In genomic region chr12:109761631-109761950, GRCh38 we compare ENCODE assay signal across 20 cellular contexts. TPM values are rescaled to one million over a fixed set of nuclear protein-coding genes. Genes with fewer than 3 reads are reported as not detected.
DNase-seq lines count a peak whose midpoint lies in the region; FAIRE-seq and TF ChIP-seq lines count a peak whose summit lies in the region.
"Had no signal": no experiment of that assay in that cellular context is flagged by ENCODE, and none has a peak within 500 bp of the region (broad histone marks: within the 10 kb centered on the region; RNA-seq: fewer than 3 reads in every experiment).

No MANE protein-coding gene starts in this region.

- CTCF ChIA-PET in activated naive CD4-positive, alpha-beta T cell treated with anti-CD3 and anti-CD28 coated beads for 36 hours (lab: Charles Lee) = no interaction called here

- peak; percentile 1 for DNase-seq in activated naive CD4-positive, alpha-beta T cell treated with anti-CD3 and anti-CD28 coated beads for 36 hours
- no peak for DNase-seq in activated naive CD4-positive, alpha-beta T cell treated with Interleukin-2 at 50 U/mL for 16 hours
- peak; percentile 41 for DNase-seq in mesenteric fat pad (ENCODE audit: low spot score)
- peak; percentile 52 for DNase-seq in type B pancreatic cell (ENCODE audit: extremely low spot score, unreplicated experiment)
- no peak for DNase-seq in NCI-H146 treated with DMSO at 0.1 percent for 48 hours (lab: John Stamatoyannopoulos, UW; ENCODE audit: unreplicated experiment)
- DNase-seq in NCI-H82 (lab: John Stamatoyannopoulos, UW) = no peak
- no peak for DNase-seq in D721Med (ENCODE audit: insufficient read length, low spot score)
- DNase-seq: activated CD4-positive, alpha-beta T cell treated with anti-CD3 and anti-CD28 coated beads, Interleukin-2, amount 10 ng/mL, durations not matched to agents 7 days and 5 days; activated gamma-delta T cell treated with Interleukin-2 at 50 U/mL for 16 hours; amniotic stem cell; C1 segment of cervical spinal cord; Karpas-422; mesenchymal stem cell; NCI-H1092; NCI-H2029; NK-92 treated with Interleukin-12 subunit alpha and Interleukin-12 subunit beta, amount 100 ng/mL, for 24 hours; SJCRH30 had no signal

- no peak overlapping the region for H3K27ac Mint-ChIP-seq in activated naive CD4-positive, alpha-beta T cell treated with anti-CD3 and anti-CD28 coated beads for 36 hours
- H3K27ac Mint-ChIP-seq in type B pancreatic cell = no peak overlapping the region
- H3K27ac Mint-ChIP-seq: activated CD4-positive, alpha-beta T cell treated with anti-CD3 and anti-CD28 coated beads, Interleukin-2, amount 10 ng/mL, durations not matched to agents 7 days and 5 days; T-helper 1 cell treated with Interleukin-12 subunit alpha and Interleukin-12 subunit beta and Interleukin-4 antibody, amounts not matched to agents 30 μg/mL and 1 μg/mL, for 36 hours had no signal

- H3K4me3 Mint-ChIP-seq in activated naive CD4-positive, alpha-beta T cell treated with anti-CD3 and anti-CD28 coated beads for 36 hours = no peak overlapping the region
- H3K4me3 Mint-ChIP-seq in type B pancreatic cell = no peak overlapping the region
- H3K4me3 Mint-ChIP-seq: activated CD4-positive, alpha-beta T cell treated with anti-CD3 and anti-CD28 coated beads, Interleukin-2, amount 10 ng/mL, durations not matched to agents 7 days and 5 days; T-helper 1 cell treated with Interleukin-12 subunit alpha and Interleukin-12 subunit beta and Interleukin-4 antibody, amounts not matched to agents 30 μg/mL and 1 μg/mL, for 36 hours had no signal

- TF ChIP-seq CTCF in VCaP (conservative IDR thresholded peaks at IDR 0.05) (no peak), type B pancreatic cell (conservative IDR thresholded peaks at IDR 0.05) (no peak), D721Med (IDR thresholded peaks at IDR 0.05; ENCODE audit: insufficient read depth, missing control alignments) (no peak)

- H3K27me3 Mint-ChIP-seq in activated naive CD4-positive, alpha-beta T cell treated with anti-CD3 and anti-CD28 coated beads for 36 hours (ENCODE audit: low read depth) = no peaks in the 10 kb centered on the region
- no peaks in the 10 kb centered on the region for H3K27me3 Mint-ChIP-seq in type B pancreatic cell
- H3K27me3 Mint-ChIP-seq: activated CD4-positive, alpha-beta T cell treated with anti-CD3 and anti-CD28 coated beads, Interleukin-2, amount 10 ng/mL, durations not matched to agents 7 days and 5 days had no signal

- peaks cover 3% of the 10 kb centered on the region for H3K4me1 Mint-ChIP-seq in activated naive CD4-positive, alpha-beta T cell treated with anti-CD3 and anti-CD28 coated beads for 36 hours (ENCODE audit: low read depth)
- peaks cover 4% of the 10 kb centered on the region for H3K4me1 Mint-ChIP-seq in type B pancreatic cell (ENCODE audit: unreplicated experiment)

- intact Hi-C loops in activated naive CD4-positive, alpha-beta T cell treated with anti-CD3 and anti-CD28 coated beads for 36 hours (cut with micrococcal nuclease) = no loop called here

- H3K9me3 Mint-ChIP-seq in activated naive CD4-positive, alpha-beta T cell treated with anti-CD3 and anti-CD28 coated beads for 36 hours = peaks cover 17% of the 10 kb centered on the region
- H3K9me3 Mint-ChIP-seq in type B pancreatic cell = peaks cover 4% of the 10 kb centered on the region

- H3K27ac ChIP-seq in VCaP = peak overlapping the region; percentile 9; the same call in 1 of the 2 replicates
- H3K27ac ChIP-seq: pancreas, SJCRH30 had no signal

- no peak for FAIRE-seq in D721Med (lab: Jason Lieb, UNC)
- FAIRE-seq: pancreas had no signal

- peaks cover 4% of the 10 kb centered on the region for H3K36me3 Mint-ChIP-seq in activated naive CD4-positive, alpha-beta T cell treated with anti-CD3 and anti-CD28 coated beads for 36 hours (ENCODE audit: low read depth)
- H3K36me3 Mint-ChIP-seq in type B pancreatic cell = no peaks in the 10 kb centered on the region

RNA-seq across cellular contexts. Expression of gene FAM222A, which starts 48.0 kb away (rescaled TPM):
- under 1 TPM; 0.20 to 0.38 TPM for total RNA-seq in activated naive CD4-positive, alpha-beta T cell treated with anti-CD3 and anti-CD28 coated beads for 36 hours
- 2.7 TPM for total RNA-seq in mesenteric fat pad
- 7.9 and 11.5 TPM in 2 replicates for total RNA-seq in type B pancreatic cell (ENCODE audit: low replicate concordance)

Comparison
In these comparisons a context has a peak if more than half of its experiments do, and no peak if none do; other contexts are left out.
1. DNase-seq: peak in activated naive CD4-positive, alpha-beta T cell treated with anti-CD3 and anti-CD28 coated beads for 36 hours (single experiment), mesenteric fat pad (single experiment) and type B pancreatic cell (single experiment); none in activated naive CD4-positive, alpha-beta T cell treated with Interleukin-2 at 50 U/mL for 16 hours (single experiment), NCI-H146 treated with DMSO at 0.1 percent for 48 hours (single experiment), NCI-H82 (single experiment) and D721Med (single experiment).